Comparison of ENCODE assay signal across 18 cellular contexts in the genomic region with DNA sequence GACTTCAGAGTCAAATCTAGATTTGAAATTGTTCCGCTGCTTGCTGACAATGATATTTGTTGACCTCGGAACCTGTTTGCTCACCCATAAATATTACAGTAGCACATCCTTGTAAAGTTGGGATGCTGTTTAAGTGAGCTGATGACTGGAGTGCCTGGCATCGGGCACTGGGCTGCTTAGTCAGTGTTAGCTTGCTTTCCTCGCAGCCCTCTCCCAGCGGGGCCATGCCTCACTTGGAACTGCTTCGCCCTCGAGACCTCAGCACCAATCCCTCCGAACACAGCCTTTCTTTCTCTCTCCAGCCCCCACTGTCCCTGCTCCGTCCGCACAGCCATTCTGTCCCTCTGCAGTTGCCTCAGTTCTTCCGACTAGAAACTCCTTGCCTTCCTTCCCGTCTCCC. TPM values are rescaled to one million over a fixed set of nuclear protein-coding genes. Genes with fewer than 3 reads are reported as not detected.
"Had no signal": no experiment of that assay in that cellular context is flagged by ENCODE, and none has a peak within 500 bp of the region (broad histone marks: within the 10 kb centered on the region; RNA-seq: fewer than 3 reads in every experiment).

No MANE protein-coding gene starts in this region.

- H3K4me1 Mint-ChIP-seq: WTC11 had no signal

- H3K27ac Mint-ChIP-seq: activated CD4-positive, alpha-beta T cell treated with anti-CD3 and anti-CD28 coated beads, Interleukin-2, amount 10 ng/mL, durations not matched to agents 24 days and 14 days; activated T-cell treated with anti-CD3 and anti-CD28 coated beads, Interleukin-2, amount 50 U/mL, for 72 hours; WTC11 had no signal

- H3K4me3 ChIP-seq: adrenal gland, cardiac muscle cell, ovary, upper lobe of left lung had no signal

- H3K27ac ChIP-seq: adrenal gland, cardiac muscle cell, ovary, upper lobe of left lung had no signal

- DNase-seq: activated CD4-positive, alpha-beta T cell treated with anti-CD3 and anti-CD28 coated beads, Interleukin-2, amount 10 ng/mL, durations not matched to agents 24 days and 14 days; activated CD8-positive, alpha-beta memory T cell treated with anti-CD3 and anti-CD28 coated beads, Interleukin-2, amount 50 U/mL, for 48 hours; activated gamma-delta T cell treated with Interleukin-2 at 50 U/mL for 16 hours; activated T-cell treated with anti-CD3 and anti-CD28 coated beads, Interleukin-2, amount 50 U/mL, for 72 hours; hippocampal formation; mesendoderm; ovary; stimulated activated naive CD8-positive, alpha-beta T cell treated with anti-CD3 and anti-CD28 coated beads, Interleukin-15, amount 100 ng/mL, for 72 hours; T-helper 2 cell; upper lobe of left lung had no signal

- H3K27me3 ChIP-seq: adrenal gland, cardiac muscle cell, ovary, upper lobe of left lung had no signal

- H3K27me3 Mint-ChIP-seq: activated CD4-positive, alpha-beta T cell treated with anti-CD3 and anti-CD28 coated beads, Interleukin-2, amount 10 ng/mL, durations not matched to agents 24 days and 14 days; stimulated activated naive CD8-positive, alpha-beta T cell treated with anti-CD3 and anti-CD28 coated beads, Interleukin-15, amount 100 ng/mL, for 72 hours had no signal

- H3K4me1 ChIP-seq: adrenal gland, upper lobe of left lung had no signal

- H3K9me3 Mint-ChIP-seq: activated CD4-positive, alpha-beta T cell treated with anti-CD3 and anti-CD28 coated beads, Interleukin-2, amount 10 ng/mL, durations not matched to agents 24 days and 14 days; activated T-cell treated with anti-CD3 and anti-CD28 coated beads, Interleukin-2, amount 50 U/mL, for 72 hours; stimulated activated naive CD8-positive, alpha-beta T cell treated with anti-CD3 and anti-CD28 coated beads, Interleukin-15, amount 100 ng/mL, for 72 hours; WTC11 had no signal

- H3K36me3 ChIP-seq: adrenal gland, cardiac muscle cell, ovary had no signal

- ATAC-seq: activated T-cell treated with anti-CD3 and anti-CD28 coated beads, Interleukin-2, amount 50 U/mL, for 72 hours; esophagus mucosa; sciatic nerve; stimulated activated naive CD8-positive, alpha-beta T cell treated with anti-CD3 and anti-CD28 coated beads, Interleukin-15, amount 100 ng/mL, for 72 hours; WTC11 had no signal

- H3K4me3 Mint-ChIP-seq: activated CD4-positive, alpha-beta T cell treated with anti-CD3 and anti-CD28 coated beads, Interleukin-2, amount 10 ng/mL, durations not matched to agents 24 days and 14 days; activated T-cell treated with anti-CD3 and anti-CD28 coated beads, Interleukin-2, amount 50 U/mL, for 72 hours; stimulated activated naive CD8-positive, alpha-beta T cell treated with anti-CD3 and anti-CD28 coated beads, Interleukin-15, amount 100 ng/mL, for 72 hours; WTC11 had no signal

- H3K9me3 ChIP-seq: adrenal gland, ovary, upper lobe of left lung had no signal

RNA-seq across cellular contexts. Expression of a gene that starts 35.4 kb away (rescaled TPM):
- total RNA-seq: esophagus mucosa, fibroblast of villous mesenchyme, glomerular endothelial cell, pulmonary artery endothelial cell had no signal
